7 cellular contexts compared by ENCODE assay signal in the genomic region with DNA sequence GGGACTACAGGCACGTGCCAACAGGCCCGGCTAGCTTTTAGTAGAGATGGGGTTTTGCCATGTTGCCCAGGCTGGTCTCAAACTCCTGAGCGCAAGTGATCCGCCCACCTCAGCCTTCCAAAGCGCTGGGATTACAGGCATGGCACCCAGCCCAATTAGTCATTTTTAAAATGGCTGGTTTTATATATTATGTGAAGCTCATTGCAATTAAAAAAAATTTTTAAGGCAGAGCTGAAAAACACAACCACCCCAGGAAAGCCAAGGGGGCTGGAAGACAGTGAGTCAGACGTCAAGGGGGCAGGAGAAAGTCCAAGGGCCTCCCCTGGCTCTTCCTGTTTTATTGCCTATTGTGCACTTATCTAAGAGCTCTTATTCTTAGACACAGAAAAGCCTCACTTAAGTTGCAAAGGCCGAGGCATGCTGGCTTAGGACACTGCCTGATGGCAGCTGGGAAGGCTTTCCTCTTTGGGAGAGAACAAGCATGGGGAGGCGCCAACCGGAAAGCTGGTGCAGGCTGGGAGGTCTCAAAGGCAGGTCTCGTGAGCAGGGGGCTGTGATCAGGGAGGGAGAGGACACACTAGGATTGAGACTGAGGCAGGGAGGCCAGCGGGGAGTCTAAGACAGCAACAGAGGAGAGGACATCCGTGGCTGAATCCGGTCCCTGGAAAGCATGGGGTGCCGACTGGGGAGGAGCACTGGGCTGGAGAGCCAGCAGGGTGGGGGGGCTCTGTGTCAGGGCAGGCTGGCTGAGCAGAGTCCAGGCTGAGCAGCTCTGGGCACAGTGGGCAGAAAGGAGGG. TPM values are rescaled to one million over a fixed set of nuclear protein-coding genes. Genes with fewer than 3 reads are reported as not detected.
DNase-seq lines count a peak whose midpoint lies in the region; ATAC-seq and TF ChIP-seq lines count a peak whose summit lies in the region.

No MANE protein-coding gene starts in this region.

- H3K27ac ChIP-seq in IMR-90 (ENCODE audit: insufficient read depth, low read length) (peak overlapping the region; percentile 79), adrenal gland (peak overlapping the region in 3 of 5 donors; percentile 48 to 90 (median 75)), tibial nerve (peak overlapping the region in 3 of 4 donors; percentile 52 to 78 (median 52))

- H3K56ac ChIP-seq in IMR-90 (ENCODE audit: extremely low read depth, insufficient read depth, low read length) = no peak overlapping the region

- peak overlapping the region; percentile 14; the same call in 1 of the 2 replicates for H4K5ac ChIP-seq in IMR-90 (ENCODE audit: low read depth, low read length)

- peak in 1 of 2 donors; percentile 20 for TF ChIP-seq EP300 in tibial nerve (IDR thresholded peaks at IDR 0.05)

- peak overlapping the region; percentile 9 for H2AK5ac ChIP-seq in IMR-90 (ENCODE audit: low read depth, low read length)

- peak overlapping the region; percentile 40 for H3K9ac ChIP-seq in IMR-90 (ENCODE audit: low read depth, low read length)

- in situ Hi-C loops in IMR-90 (cut with MboI; ENCODE audit: low sequenced_read_pairs) = no loop called here

- no peak overlapping the region for H3K4me2 ChIP-seq in IMR-90 (ENCODE audit: low read depth, low read length)

- peak overlapping the region; percentile 3 for H2AK9ac ChIP-seq in IMR-90 (replicated peaks; ENCODE audit: low read depth, low read length, poor library complexity)

- H2BK15ac ChIP-seq in IMR-90 (ENCODE audit: low read depth, low read length) = no peak overlapping the region

- H3K27me3 Mint-ChIP-seq in T-cell = no peaks in the 10 kb centered on the region
- H3K27me3 Mint-ChIP-seq in natural killer cell treated with Interleukin-12 subunit alpha and Interleukin-12 subunit beta and Interleukin-15 and Interleukin-18, amount 100 ng/mL, for 72 hours = peaks cover 0 to 19% of the 10 kb centered on the region in 2 donors

- peaks cover 37 to 62% (median 54%) of the 10 kb centered on the region in 3 donors for H3K4me1 Mint-ChIP-seq in T-cell
- H3K4me1 Mint-ChIP-seq in natural killer cell treated with Interleukin-12 subunit alpha and Interleukin-12 subunit beta and Interleukin-15 and Interleukin-18, amount 100 ng/mL, for 72 hours (ENCODE audit: low read depth in 2 of 2) = peaks cover 30 to 34% of the 10 kb centered on the region in 2 donors

- peak overlapping the region; percentile 61 for H3K18ac ChIP-seq in IMR-90 (ENCODE audit: low read depth, low read length)

- no peak overlapping the region for H3K23ac ChIP-seq in IMR-90 (ENCODE audit: low read depth, low read length)

- peak overlapping the region; percentile 64 for H2AFZ ChIP-seq in IMR-90 (replicated peaks; ENCODE audit: low read length, poor library complexity)

- intact Hi-C loops in IMR-90 (cut with micrococcal nuclease) = no loop called here
- intact Hi-C loops in adrenal gland (cut with DNase I) = no loop called here

- no peaks in the 10 kb centered on the region for H3K9me3 Mint-ChIP-seq in T-cell
- H3K9me3 Mint-ChIP-seq in natural killer cell treated with Interleukin-12 subunit alpha and Interleukin-12 subunit beta and Interleukin-15 and Interleukin-18, amount 100 ng/mL, for 72 hours = no peaks in the 10 kb centered on the region

- ATAC-seq in IMR-90 (ENCODE audit: low read depth) = peak; percentile 73
- no peak for ATAC-seq in T-cell (replicated peaks in 1 of 4)
- ATAC-seq in natural killer cell treated with Interleukin-12 subunit alpha and Interleukin-12 subunit beta and Interleukin-15 and Interleukin-18, amount 100 ng/mL, for 72 hours = no peak

- H3K4ac ChIP-seq in IMR-90 (ENCODE audit: low read depth, low read length) = peak overlapping the region; percentile 31

- no peak overlapping the region for H3K27ac Mint-ChIP-seq in T-cell
- H3K27ac Mint-ChIP-seq in natural killer cell treated with Interleukin-12 subunit alpha and Interleukin-12 subunit beta and Interleukin-15 and Interleukin-18, amount 100 ng/mL, for 72 hours = no peak overlapping the region

- H3K4me3 ChIP-seq in IMR-90 (ENCODE audit: insufficient read depth, low read depth, low read length) (no peak overlapping the region), adrenal gland (no peak overlapping the region), tibial nerve (no peak overlapping the region)

- peak overlapping the region; percentile 26; the same call in 1 of the 2 replicates for H4K91ac ChIP-seq in IMR-90 (ENCODE audit: insufficient read depth, low read depth, low read length)

- CTCF ChIA-PET in IMR-90 (lab: Yijun Ruan, JAX) (interaction anchor here (0.7 to 1.2 kb wide), 2 partner anchors 11 to 173 kb away, joined by 4 to 6 read pairs; no protein-coding TSS in a partner anchor), T-cell (lab: Charles Lee) (interaction anchor here in 1 of 2 donors (0.7 kb wide), 1 partner anchor 1331 kb away, joined by 6 read pairs; no protein-coding TSS in a partner anchor)

- 45% methylated on average over 6 of the region's 14 CpGs; no CpG with 5 or more reads in 1 of the 2 experiments for WGBS in IMR-90 (ENCODE audit: extremely low coverage in 2 of 2, insufficient read length in 1 of 2), 2 experiments
- 53 to 59% (median 55%) methylated on average over 14 of the region's 14 CpGs for WGBS in adrenal gland, 4 donors
- 29 to 32% methylated on average over 14 of the region's 14 CpGs for WGBS in tibial nerve, 2 donors

- peaks cover 10% of the 10 kb centered on the region for H3K4me1 ChIP-seq in IMR-90 (ENCODE audit: control insufficient read depth, insufficient read depth, low read length)
- peaks cover 7 to 21% of the 10 kb centered on the region in 2 donors for H3K4me1 ChIP-seq in adrenal gland (replicated peaks in 1 of 2)
- peaks cover 0 to 35% (median 9%) of the 10 kb centered on the region in 4 donors for H3K4me1 ChIP-seq in tibial nerve

- H3K36me3 ChIP-seq in IMR-90 (ENCODE audit: control insufficient read depth, insufficient read depth, low read length) = no peaks in the 10 kb centered on the region
- H3K36me3 ChIP-seq in adrenal gland (replicated peaks in 1 of 2) = no peaks in the 10 kb centered on the region
- peaks cover 0 to 6% (median 0%) of the 10 kb centered on the region in 3 donors for H3K36me3 ChIP-seq in tibial nerve

- H3K9me3 ChIP-seq in IMR-90 (ENCODE audit: control insufficient read depth, insufficient read depth, low read length) (no peaks in the 10 kb centered on the region), adrenal gland (replicated peaks in 1 of 3) (no peaks in the 10 kb centered on the region), tibial nerve (no peaks in the 10 kb centered on the region)

- peak overlapping the region; percentile 3 for H2BK5ac ChIP-seq in IMR-90 (ENCODE audit: low read depth, low read length, poor library complexity, severe bottlenecking)

- H3K36me3 Mint-ChIP-seq in T-cell = no peaks in the 10 kb centered on the region
- H3K36me3 Mint-ChIP-seq in natural killer cell treated with Interleukin-12 subunit alpha and Interleukin-12 subunit beta and Interleukin-15 and Interleukin-18, amount 100 ng/mL, for 72 hours = no peaks in the 10 kb centered on the region

- H3K79me1 ChIP-seq in IMR-90 (ENCODE audit: low read depth in 1 of 2, low read length in 2 of 2) = no peaks in the 10 kb centered on the region

- H3K9me1 ChIP-seq in IMR-90 (ENCODE audit: insufficient read depth, low read length) = peaks cover 8% of the 10 kb centered on the region

- TF ChIP-seq POLR2A in IMR-90 (IDR thresholded peaks at IDR 0.05; ENCODE audit: low read depth, low read length) = no peak
- TF ChIP-seq POLR2A in adrenal gland (IDR thresholded peaks at IDR 0.05) = peak in 1 of 2 donors; percentile 17
- TF ChIP-seq POLR2A in tibial nerve (IDR thresholded peaks at IDR 0.05) = no peak

- peak; percentile 80 for DNase-seq in IMR-90
- DNase-seq in adrenal gland = peak in 3 of 7 donors; percentile 41 to 67 (median 45)
- DNase-seq in hepatic stellate cell (ENCODE audit: low spot score) = peak; percentile 53
- no peak for DNase-seq in tibial nerve (ENCODE audit: low spot score in 2 of 2)
- no peak for DNase-seq in SK-N-DZ (ENCODE audit: low spot score)
- no peak for DNase-seq in T-cell
- no peak for DNase-seq in natural killer cell treated with Interleukin-12 subunit alpha and Interleukin-12 subunit beta and Interleukin-15 and Interleukin-18, amount 100 ng/mL, for 72 hours (ENCODE audit: low spot score)

- POLR2A ChIA-PET in IMR-90 (lab: Charles Lee; ENCODE audit: unreplicated experiment) (interaction anchor here (1.3 kb wide), 1 partner anchor 49 kb away, joined by 7 read pairs; the partner anchor contains the start of gene TBC1D10A), T-cell (lab: Charles Lee) (interaction anchor here in 1 of 2 donors (0.7 kb wide), 1 partner anchor 105 kb away, joined by 4 read pairs; no protein-coding TSS in a partner anchor)

- no peak for TF ChIP-seq CTCF in IMR-90 (conservative IDR thresholded peaks at IDR 0.05; ENCODE audit: low read depth, low read length)
- TF ChIP-seq CTCF in adrenal gland (IDR thresholded peaks at IDR 0.05) = no peak
- TF ChIP-seq CTCF in tibial nerve (IDR thresholded peaks at IDR 0.05) = no peak

- H4K8ac ChIP-seq in IMR-90 (ENCODE audit: low read depth in 2 of 2, low read length in 2 of 2) = peak overlapping the region; percentile 70 to 94

- no peak overlapping the region for H3K4me3 Mint-ChIP-seq in T-cell
- no peak overlapping the region for H3K4me3 Mint-ChIP-seq in natural killer cell treated with Interleukin-12 subunit alpha and Interleukin-12 subunit beta and Interleukin-15 and Interleukin-18, amount 100 ng/mL, for 72 hours

- H3K27me3 ChIP-seq in IMR-90 (ENCODE audit: control insufficient read depth, insufficient read depth, low read length) (no peaks in the 10 kb centered on the region), adrenal gland (no peaks in the 10 kb centered on the region), tibial nerve (no peaks in the 10 kb centered on the region)

- peak overlapping the region; percentile 43 for H3K14ac ChIP-seq in IMR-90 (replicated peaks; ENCODE audit: low read depth, low read length)

- BruUV-seq in IMR-90 (replicated peaks; lab: Mats Ljungman, UMichigan) = no TSS peak

- H2BK20ac ChIP-seq in IMR-90 (ENCODE audit: low read depth, low read length) = no peak overlapping the region

- dilution Hi-C loops in IMR-90 (cut with HindIII; ENCODE audit: low sequenced_read_pairs, unreplicated experiment) = no loop called here

- no peak for TF ChIP-seq RAD21 in IMR-90 (IDR thresholded peaks at IDR 0.05; ENCODE audit: low read length)

- H2BK120ac ChIP-seq in IMR-90 (ENCODE audit: low read depth, low read length) = peak overlapping the region; percentile 21; the same call in 1 of the 2 replicates

- H4K20me1 ChIP-seq in IMR-90 (ENCODE audit: insufficient read depth, low read length) = no peaks in the 10 kb centered on the region

RNA-seq across cellular contexts. Expression of gene OSM, which starts 11.1 kb away (rescaled TPM):
- total RNA-seq in IMR-90 (2012; rRNA removed) (not detected in 2 replicates), adrenal gland (1 to 10 TPM in 6 of 8 donors, under 1 TPM in 2; 0.85 to 8.1 (median 1.9) TPM), tibial nerve (10 to 100 TPM in 1 of 4 donors, 1 to 10 TPM in 3; 1.4 to 19.7 (median 4.2) TPM), T-cell (10 to 100 TPM in 2 of 5 donors, 1 to 10 TPM in 3; 5.9 to 16.5 (median 7.4) TPM)
- polyA plus RNA-seq in IMR-90 (2012; rRNA removed) (not detected in 2 replicates), adrenal gland (1 to 10 TPM in 1 of 3 donors, under 1 TPM in 2; 0.44 to 1.6 (median 0.56) TPM)
- 0.07 TPM in 1 of 2 replicates, not detected in the other for polyA plus RNA-seq in IMR-90 (2012; cell fraction: cytosol; rRNA removed)
- polyA plus RNA-seq in IMR-90 (2012; cell fraction: nucleus; rRNA removed; ENCODE audit: low replicate concordance) = 0.42 and 0.81 TPM in 2 replicates
- not detected in 2 replicates for polyA plus RNA-seq in SK-N-DZ (2014; cell fraction: cytosol; rRNA removed)
- polyA plus RNA-seq in SK-N-DZ (2014; cell fraction: nucleus; rRNA removed) = not detected in 2 replicates
- 10 to 100 TPM; 15.5 to 38.7 TPM for total RNA-seq in natural killer cell treated with Interleukin-12 subunit alpha and Interleukin-12 subunit beta and Interleukin-15 and Interleukin-18, amount 100 ng/mL, for 72 hours

RNA-seq across cellular contexts. Expression of gene CASTOR1, which starts 11.6 kb away (rescaled TPM):
- total RNA-seq in IMR-90 (2012; rRNA removed) = 10.6 and 11.7 TPM in 2 replicates
- 23.5 and 26.9 TPM in 2 replicates for polyA plus RNA-seq in IMR-90 (2012; rRNA removed)
- 11.4 and 33.1 TPM in 2 replicates for polyA plus RNA-seq in IMR-90 (2012; cell fraction: cytosol; rRNA removed)
- polyA plus RNA-seq in IMR-90 (2012; cell fraction: nucleus; rRNA removed; ENCODE audit: low replicate concordance) = 55.8 and 106 TPM in 2 replicates
- total RNA-seq in adrenal gland = 10 to 100 TPM in 5 of 8 donors, 1 to 10 TPM in 3; 5.5 to 20.1 (median 13.8) TPM
- polyA plus RNA-seq in adrenal gland = 10 to 100 TPM in 2 of 3 donors, 1 to 10 TPM in 1; 2.4 to 18.3 (median 15.1) TPM
- total RNA-seq in tibial nerve = 10 to 100 TPM; 38.7 to 57.9 (median 45.3) TPM
- polyA plus RNA-seq in SK-N-DZ (2014; cell fraction: cytosol; rRNA removed) = 3.2 and 4.1 TPM in 2 replicates
- 7.9 and 11.9 TPM in 2 replicates for polyA plus RNA-seq in SK-N-DZ (2014; cell fraction: nucleus; rRNA removed)
- total RNA-seq in T-cell = 10 to 100 TPM; 12.8 to 21.9 (median 16.1) TPM
- 1 to 10 TPM; 4.0 to 4.4 TPM for total RNA-seq in natural killer cell treated with Interleukin-12 subunit alpha and Interleukin-12 subunit beta and Interleukin-15 and Interleukin-18, amount 100 ng/mL, for 72 hours

RNA-seq across cellular contexts. Expression of gene LIF, which starts 31.2 kb away (rescaled TPM):
- total RNA-seq in IMR-90 (2012; rRNA removed) = 79.4 and 130 TPM in 2 replicates
- 203 and 214 TPM in 2 replicates for polyA plus RNA-seq in IMR-90 (2012; rRNA removed)
- 41.6 and 110 TPM in 2 replicates for polyA plus RNA-seq in IMR-90 (2012; cell fraction: cytosol; rRNA removed)
- polyA plus RNA-seq in IMR-90 (2012; cell fraction: nucleus; rRNA removed; ENCODE audit: low replicate concordance) = 1,609 and 2,085 TPM in 2 replicates
- total RNA-seq in adrenal gland = 1 to 10 TPM in 6 of 8 donors, under 1 TPM in 2; 0.69 to 9.3 (median 2.6) TPM
- polyA plus RNA-seq in adrenal gland = 1 to 10 TPM in 2 of 3 donors, under 1 TPM in 1; 0.49 to 2.4 (median 1.4) TPM
- under 1 TPM; 0.30 to 0.84 (median 0.72) TPM for total RNA-seq in tibial nerve
- polyA plus RNA-seq in SK-N-DZ (2014; cell fraction: cytosol; rRNA removed) = not detected in 2 replicates
- polyA plus RNA-seq in SK-N-DZ (2014; cell fraction: nucleus; rRNA removed) = 0.04 TPM in 1 of 2 replicates, not detected in the other
- total RNA-seq in T-cell = 1 to 10 TPM in 3 of 5 donors, under 1 TPM in 2; 0.26 to 3.3 (median 1.4) TPM
- 100 to 1,000 TPM in 1 of 2 donors, 10 to 100 TPM in 1; 63.3 to 125 TPM for total RNA-seq in natural killer cell treated with Interleukin-12 subunit alpha and Interleukin-12 subunit beta and Interleukin-15 and Interleukin-18, amount 100 ng/mL, for 72 hours

RNA-seq across cellular contexts. Expression of gene TBC1D10A, which starts 49.0 kb away (rescaled TPM):
- total RNA-seq in IMR-90 (2012; rRNA removed) (16.3 and 18.9 TPM in 2 replicates), adrenal gland (10 to 100 TPM; 22.0 to 55.0 (median 31.8) TPM), tibial nerve (10 to 100 TPM; 46.8 to 63.9 (median 52.1) TPM), T-cell (10 to 100 TPM; 56.2 to 84.3 (median 82.3) TPM)
- polyA plus RNA-seq in IMR-90 (2012; rRNA removed) (33.1 and 34.4 TPM in 2 replicates), adrenal gland (10 to 100 TPM; 11.7 to 23.2 (median 14.2) TPM)
- polyA plus RNA-seq in IMR-90 (2012; cell fraction: cytosol; rRNA removed) = 22.6 and 33.5 TPM in 2 replicates
- 55.4 and 88.5 TPM in 2 replicates for polyA plus RNA-seq in IMR-90 (2012; cell fraction: nucleus; rRNA removed; ENCODE audit: low replicate concordance)
- 11.4 and 12.7 TPM in 2 replicates for polyA plus RNA-seq in SK-N-DZ (2014; cell fraction: cytosol; rRNA removed)
- 17.1 and 20.8 TPM in 2 replicates for polyA plus RNA-seq in SK-N-DZ (2014; cell fraction: nucleus; rRNA removed)
- total RNA-seq in natural killer cell treated with Interleukin-12 subunit alpha and Interleukin-12 subunit beta and Interleukin-15 and Interleukin-18, amount 100 ng/mL, for 72 hours = 10 to 100 TPM; 13.9 to 28.3 TPM

Comparison
In these comparisons a context has a peak if more than half of its experiments do, and no peak if none do; other contexts are left out.
1. DNase-seq: peak in IMR-90 (single experiment) and hepatic stellate cell (single experiment); none in tibial nerve (0 of 2), SK-N-DZ (single experiment), T-cell (0 of 34) and natural killer cell treated with Interleukin-12 subunit alpha and Interleukin-12 subunit beta and Interleukin-15 and Interleukin-18, amount 100 ng/mL, for 72 hours (single experiment).
2. Peak in every context shown above with its lines, with median percentiles within 50 percentile points of each other: H3K27ac ChIP-seq.